23 cellular contexts compared by ENCODE assay signal in genomic region chr18:75115514-75115913, GRCh38.
"Had no signal": no experiment of that assay in that cellular context is flagged by ENCODE, and none has a peak within 500 bp of the region (broad histone marks: within the 10 kb centered on the region; RNA-seq: fewer than 3 reads in every experiment).

No MANE protein-coding gene starts in this region.

- H3K4me3 Mint-ChIP-seq: endodermal cell; memory B cell; nephron; stimulated activated effector memory CD8-positive, alpha-beta T cell treated with anti-CD3 and anti-CD28 coated beads, Interleukin-12 subunit alpha, Interleukin-12 subunit beta, amount 100 ng/mL, for 72 hours; stimulated activated naive CD8-positive, alpha-beta T cell treated with anti-CD3 and anti-CD28 coated beads, Interleukin-15, Interleukin-2, amounts not matched to agents 100 ng/mL and 50 ng/mL, for 24 hours had no signal

- H3K27ac ChIP-seq: cardiac muscle cell, heart left ventricle, left lung, lower lobe of right lung, testis, tibial nerve had no signal

- H3K27me3 Mint-ChIP-seq: stimulated activated naive CD8-positive, alpha-beta T cell treated with anti-CD3 and anti-CD28 coated beads, Interleukin-15, Interleukin-2, amounts not matched to agents 100 ng/mL and 50 ng/mL, for 24 hours had no signal

- H3K4me1 ChIP-seq: heart left ventricle, left lung, lower lobe of right lung, testis, tibial nerve had no signal

- H3K36me3 Mint-ChIP-seq: memory B cell; stimulated activated effector memory CD8-positive, alpha-beta T cell treated with anti-CD3 and anti-CD28 coated beads, Interleukin-12 subunit alpha, Interleukin-12 subunit beta, amount 100 ng/mL, for 72 hours had no signal

- H3K4me1 Mint-ChIP-seq: endodermal cell, nephron had no signal

- H3K4me2 ChIP-seq: smooth muscle cell had no signal

- H3K9me3 Mint-ChIP-seq: endodermal cell; memory B cell; nephron; stimulated activated effector memory CD8-positive, alpha-beta T cell treated with anti-CD3 and anti-CD28 coated beads, Interleukin-12 subunit alpha, Interleukin-12 subunit beta, amount 100 ng/mL, for 72 hours; stimulated activated naive CD8-positive, alpha-beta T cell treated with anti-CD3 and anti-CD28 coated beads, Interleukin-15, Interleukin-2, amounts not matched to agents 100 ng/mL and 50 ng/mL, for 24 hours had no signal

- H3K36me3 ChIP-seq: cardiac muscle cell, heart left ventricle, left lung, lower lobe of right lung, tibial nerve had no signal

- ATAC-seq: heart left ventricle; left lung; lower lobe of right lung; stimulated activated effector memory CD8-positive, alpha-beta T cell treated with anti-CD3 and anti-CD28 coated beads, Interleukin-12 subunit alpha, Interleukin-12 subunit beta, amount 100 ng/mL, for 72 hours had no signal

- H3K27me3 ChIP-seq: cardiac muscle cell, heart left ventricle, left lung, testis, tibial nerve had no signal

- H3K4me3 ChIP-seq: cardiac muscle cell, heart left ventricle, left lung, lower lobe of right lung, smooth muscle cell, testis, tibial nerve had no signal

- H3K9me3 ChIP-seq: heart left ventricle, left lung, lower lobe of right lung, testis, tibial nerve had no signal

- H3K27ac Mint-ChIP-seq: endodermal cell; memory B cell; nephron; stimulated activated effector memory CD8-positive, alpha-beta T cell treated with anti-CD3 and anti-CD28 coated beads, Interleukin-12 subunit alpha, Interleukin-12 subunit beta, amount 100 ng/mL, for 72 hours; stimulated activated naive CD8-positive, alpha-beta T cell treated with anti-CD3 and anti-CD28 coated beads, Interleukin-15, Interleukin-2, amounts not matched to agents 100 ng/mL and 50 ng/mL, for 24 hours had no signal

- DNase-seq: dermis blood vessel endothelial cell; effector CD4-positive, alpha-beta T cell; endodermal cell; erythroblast; heart left ventricle; hippocampal formation; left lung; lower lobe of right lung; midbrain; stimulated activated CD4-positive, alpha-beta T cell treated with anti-CD3 and anti-CD28 coated beads, Interleukin-4, amount 100 ng/mL, for 1 hour; stimulated activated CD8-positive, alpha-beta memory T cell treated with anti-CD3 and anti-CD28 coated beads, Interleukin-4, amount 100 ng/mL, for 48 hours; testis had no signal

- FAIRE-seq: colon, endothelial cell of umbilical vein, frontal cortex, urothelium cell line had no signal
